In genomic region chr20:34877002-34877264, GRCh38 we compare ENCODE assay signal across 8 cellular contexts. TPM values are rescaled to one million over a fixed set of nuclear protein-coding genes. Genes with fewer than 3 reads are reported as not detected.
DNase-seq lines count a peak whose midpoint lies in the region; FAIRE-seq lines count a peak whose summit lies in the region.

No MANE protein-coding gene starts in this region.

- CTCF ChIA-PET in activated CD4-positive, alpha-beta memory T cell treated with anti-CD3 and anti-CD28 coated beads for 36 hours (lab: Charles Lee) = interaction anchor here (0.8 to 5.7 kb wide), 6 partner anchors 14 to 125 kb away, joined by 3 to 139 read pairs (median 15); partner anchors contain the start of genes GSS and MYH7B

- H3K27ac Mint-ChIP-seq in activated CD4-positive, alpha-beta memory T cell treated with anti-CD3 and anti-CD28 coated beads for 36 hours = peak overlapping the region; percentile 50

- no peaks in the 10 kb centered on the region for H3K27me3 Mint-ChIP-seq in activated CD4-positive, alpha-beta memory T cell treated with anti-CD3 and anti-CD28 coated beads for 36 hours

- intact Hi-C loops in activated CD4-positive, alpha-beta memory T cell treated with anti-CD3 and anti-CD28 coated beads for 36 hours (cut with micrococcal nuclease) = loop anchor here (2.0 to 10.0 kb wide), 3 partner anchors 52 to 738 kb away; partner anchors contain the start of genes NCOA6, SPAG4 and TRPC4AP

- no peak for FAIRE-seq in RCC 7860 (lab: Jason Lieb, UNC)

- peak overlapping the region; percentile 84 for H3K4me3 Mint-ChIP-seq in activated CD4-positive, alpha-beta memory T cell treated with anti-CD3 and anti-CD28 coated beads for 36 hours

- peaks cover under 1% of the 10 kb centered on the region for H3K36me3 Mint-ChIP-seq in activated CD4-positive, alpha-beta memory T cell treated with anti-CD3 and anti-CD28 coated beads for 36 hours

- H3K9me3 Mint-ChIP-seq in activated CD4-positive, alpha-beta memory T cell treated with anti-CD3 and anti-CD28 coated beads for 36 hours = no peaks in the 10 kb centered on the region

- peak overlapping the region in 20 of 21 experiments; percentile 24 to 91 (median 84) for H3K27ac ChIP-seq in skin epidermis

- DNase-seq in HCEC 1CT = peak; percentile 1
- DNase-seq in activated CD4-positive, alpha-beta memory T cell treated with anti-CD3 and anti-CD28 coated beads for 36 hours = no peak
- peak; percentile 32 for DNase-seq in hepatic stellate cell (ENCODE audit: low spot score)
- DNase-seq in NCI-H2196 (lab: John Stamatoyannopoulos, UW; ENCODE audit: unreplicated experiment) = no peak
- no peak for DNase-seq in GF-D8 (lab: John Stamatoyannopoulos, UW)
- DNase-seq in NCI-H774 (lab: John Stamatoyannopoulos, UW) = no peak
- DNase-seq in RCC 7860 (ENCODE audit: low spot score) = no peak

- peaks cover 45% of the 10 kb centered on the region for H3K4me1 Mint-ChIP-seq in activated CD4-positive, alpha-beta memory T cell treated with anti-CD3 and anti-CD28 coated beads for 36 hours (ENCODE audit: low read depth)

- POLR2A ChIA-PET in activated CD4-positive, alpha-beta memory T cell treated with anti-CD3 and anti-CD28 coated beads for 36 hours (lab: Charles Lee) = interaction anchor here (0.9 to 2.5 kb wide), 3 partner anchors 11 to 79 kb away, joined by 3 to 13 read pairs (median 3); partner anchors contain the start of genes GSS and MYH7B

- H3K4me3 ChIP-seq in skin epidermis = peak overlapping the region; percentile 52 to 92 (median 81)

RNA-seq across cellular contexts. Expression of gene ACSS2, which starts 0.5 kb away (rescaled TPM):
- total RNA-seq in activated CD4-positive, alpha-beta memory T cell treated with anti-CD3 and anti-CD28 coated beads for 36 hours = 10 to 100 TPM; 45.6 to 47.7 TPM

RNA-seq across cellular contexts. Expression of gene GGT7, which starts 4.3 kb away (rescaled TPM):
- total RNA-seq in activated CD4-positive, alpha-beta memory T cell treated with anti-CD3 and anti-CD28 coated beads for 36 hours = 10 to 100 TPM; 12.3 to 14.2 TPM

RNA-seq across cellular contexts. Expression of gene NCOA6, which starts 51.5 kb away (rescaled TPM):
- 10 to 100 TPM; 19.6 to 20.7 TPM for total RNA-seq in activated CD4-positive, alpha-beta memory T cell treated with anti-CD3 and anti-CD28 coated beads for 36 hours

Comparison
In these comparisons a context has a peak if more than half of its experiments do, and no peak if none do; other contexts are left out.
1. DNase-seq: peak in HCEC 1CT (single experiment) and hepatic stellate cell (single experiment); none in activated CD4-positive, alpha-beta memory T cell treated with anti-CD3 and anti-CD28 coated beads for 36 hours (single experiment), NCI-H2196 (single experiment), GF-D8 (single experiment), NCI-H774 (single experiment) and RCC 7860 (single experiment).